ENCODE assay signal across 8 cellular contexts in genomic region chr1:222928212-222928611, GRCh38.
DNase-seq lines count a peak whose midpoint lies in the region; ATAC-seq, FAIRE-seq and TF ChIP-seq lines count a peak whose summit lies in the region.

No MANE protein-coding gene starts in this region.

- DNase-seq in NCI-H146 (lab: John Stamatoyannopoulos, UW) (peak; percentile 56), bronchial epithelial cell (ENCODE audit: low read depth) (peak; percentile 63), iPS-NIHi11 (ENCODE audit: low spot score) (peak; percentile 73), smooth muscle cell of the brain vasculature (ENCODE audit: low read depth, low spot score) (peak; percentile 35), GM13977 (ENCODE audit: low spot score) (no peak), NCI-H187 (lab: John Stamatoyannopoulos, UW) (no peak)

- no peak for ATAC-seq in HG02763 (IDR thresholded peaks at IDR 0.05; ENCODE audit: unreplicated experiment)
- no peak for ATAC-seq in HG03432 (IDR thresholded peaks at IDR 0.05; ENCODE audit: unreplicated experiment)

- in situ Hi-C loops in GM13977 (cut with MboI; ENCODE audit: low pct_unique_long_range_greater_than_20kb, low sequenced_read_pairs, unreplicated experiment), result no loop called here

- H3K4me3 ChIP-seq in bronchial epithelial cell (ENCODE audit: low read depth, low read length), result no peak overlapping the region

- TF ChIP-seq CTCF in bronchial epithelial cell (IDR thresholded peaks at IDR 0.05; ENCODE audit: insufficient read depth, low read length, severe bottlenecking), result no peak
- no peak for TF ChIP-seq CTCF in GM13977 (IDR thresholded peaks at IDR 0.05; ENCODE audit: extremely low read depth, insufficient read depth, missing control alignments)

- no peak for FAIRE-seq in bronchial epithelial cell (lab: Jason Lieb, UNC)

- H3K36me3 ChIP-seq in bronchial epithelial cell (ENCODE audit: control insufficient read depth, insufficient read depth, low read length), result no peaks in the 10 kb centered on the region

- H3K27me3 ChIP-seq in bronchial epithelial cell (ENCODE audit: control insufficient read depth, insufficient read depth, low read length), result no peaks in the 10 kb centered on the region

Comparison
In these comparisons a context has a peak if more than half of its experiments do, and no peak if none do; other contexts are left out.
1. DNase-seq: peak in NCI-H146 (single experiment), bronchial epithelial cell (single experiment), iPS-NIHi11 (single experiment) and smooth muscle cell of the brain vasculature (single experiment); none in GM13977 (single experiment) and NCI-H187 (0 of 2).